Comparison of ENCODE assay signal across 8 cellular contexts in genomic region chr17:76793775-76794174, GRCh38. TPM values are rescaled to one million over a fixed set of nuclear protein-coding genes. Genes with fewer than 3 reads are reported as not detected.
DNase-seq lines count a peak whose midpoint lies in the region; ATAC-seq, FAIRE-seq and TF ChIP-seq lines count a peak whose summit lies in the region.

No MANE protein-coding gene starts in this region.

- H3K9me3 ChIP-seq in PC-9 (ENCODE audit: insufficient read depth, low read depth) (no peaks in the 10 kb centered on the region), ascending aorta (no peaks in the 10 kb centered on the region)

- no peaks in the 10 kb centered on the region for H4K20me1 ChIP-seq in PC-9 (ENCODE audit: insufficient read depth)

- TF ChIP-seq CTCF in PC-9 (conservative IDR thresholded peaks at IDR 0.05), result peak; percentile 54
- peak; percentile 54 for TF ChIP-seq CTCF in fibroblast of pulmonary artery (IDR thresholded peaks at IDR 0.05; ENCODE audit: low read length, missing control alignments)
- TF ChIP-seq CTCF in ascending aorta (IDR thresholded peaks at IDR 0.05), result no peak

- H3K36me3 ChIP-seq in PC-9 (ENCODE audit: low read depth), result no peaks in the 10 kb centered on the region
- H3K36me3 ChIP-seq in ascending aorta, result no peaks in the 10 kb centered on the region

- H3K9me2 ChIP-seq in PC-9 (ENCODE audit: insufficient read depth), result no peaks in the 10 kb centered on the region

- FAIRE-seq in HTR-8/SVneo (lab: Jason Lieb, UNC), result peak; percentile 28
- FAIRE-seq in urothelium cell line (lab: Jason Lieb, UNC), result no peak

- H2AFZ ChIP-seq in PC-9, result no peak overlapping the region

- H3K27ac ChIP-seq in PC-9 (no peak overlapping the region), ascending aorta (no peak overlapping the region)

- no peaks in the 10 kb centered on the region for H3K79me2 ChIP-seq in PC-9 (ENCODE audit: low read depth)

- intact Hi-C loops in PC-9 (cut with micrococcal nuclease; ENCODE audit: unreplicated experiment) (no loop called here), ascending aorta (cut with DNase I) (no loop called here)

- CTCF ChIA-PET in PC-9 (lab: Charles Lee), result interaction anchor here (0.7 kb wide), 1 partner anchor 14 kb away, joined by 6 read pairs; no protein-coding TSS in a partner anchor

- DNase-seq in DMS114 treated with DMSO at 0.1 percent for 48 hours (lab: John Stamatoyannopoulos, UW; ENCODE audit: unreplicated experiment), result peak; percentile 21
- peak; percentile 51 for DNase-seq in HTR-8/SVneo (ENCODE audit: insufficient read length, low spot score)
- DNase-seq in PC-9, result peak in 1 of 2 experiments; percentile 27
- peak; percentile 46 for DNase-seq in fibroblast of pulmonary artery (ENCODE audit: low read depth)
- DNase-seq in ascending aorta (ENCODE audit: low spot score in 2 of 2), result no peak
- no peak for DNase-seq in urothelium cell line (ENCODE audit: low spot score)
- no peak for DNase-seq in NK-92 treated with Interleukin-12 subunit alpha and Interleukin-12 subunit beta, amount 100 ng/mL, for 24 hours (lab: John Stamatoyannopoulos, UW)

- H3K4me3 ChIP-seq in PC-9, result no peak overlapping the region
- H3K4me3 ChIP-seq in fibroblast of pulmonary artery (replicated peaks; ENCODE audit: low read depth, low read length), result no peak overlapping the region
- no peak overlapping the region for H3K4me3 ChIP-seq in ascending aorta

- no peaks in the 10 kb centered on the region for H3K27me3 ChIP-seq in PC-9 (ENCODE audit: insufficient read depth, low read depth)
- H3K27me3 ChIP-seq in ascending aorta, result no peaks in the 10 kb centered on the region

- H3K4me1 ChIP-seq in PC-9 (replicated peaks; ENCODE audit: insufficient read depth) (peaks cover 13% of the 10 kb centered on the region), ascending aorta (no peaks in the 10 kb centered on the region)

- H3F3A ChIP-seq in PC-9 (ENCODE audit: insufficient read depth, low read depth), result no peaks in the 10 kb centered on the region; the same call in 1 of the 2 replicates

- no TSS peak for BruUV-seq in PC-9 (replicated peaks; lab: Mats Ljungman, UMichigan)

- POLR2A ChIA-PET in PC-9 (lab: Charles Lee; ENCODE audit: unreplicated experiment), result no interaction called here

- no peak for ATAC-seq in HG02884 (IDR thresholded peaks at IDR 0.05; ENCODE audit: unreplicated experiment)

- H3K4me2 ChIP-seq in PC-9, result no peak overlapping the region

RNA-seq across cellular contexts. Expression of gene MFSD11, which starts 55.9 kb away (rescaled TPM):
- total RNA-seq in PC-9 (2021), result 43.8 and 47.3 TPM in 2 replicates
- 13.4 TPM for total RNA-seq in ascending aorta

RNA-seq across cellular contexts. Expression of gene SRSF2, which starts 56.6 kb away (rescaled TPM):
- total RNA-seq in PC-9 (2021), result 186 and 187 TPM in 2 replicates
- total RNA-seq in ascending aorta, result 429 TPM

Comparison
In these comparisons a context has a peak if more than half of its experiments do, and no peak if none do; other contexts are left out.
1. DNase-seq: peak in DMS114 treated with DMSO at 0.1 percent for 48 hours (single experiment), HTR-8/SVneo (single experiment) and fibroblast of pulmonary artery (single experiment); none in ascending aorta (0 of 2), urothelium cell line (single experiment) and NK-92 treated with Interleukin-12 subunit alpha and Interleukin-12 subunit beta, amount 100 ng/mL, for 24 hours (single experiment).
2. CTCF ChIP-seq: peak in PC-9 (single experiment) and fibroblast of pulmonary artery (single experiment); none in ascending aorta (0 of 3).